10 cellular contexts compared by ENCODE assay signal in the genomic region with DNA sequence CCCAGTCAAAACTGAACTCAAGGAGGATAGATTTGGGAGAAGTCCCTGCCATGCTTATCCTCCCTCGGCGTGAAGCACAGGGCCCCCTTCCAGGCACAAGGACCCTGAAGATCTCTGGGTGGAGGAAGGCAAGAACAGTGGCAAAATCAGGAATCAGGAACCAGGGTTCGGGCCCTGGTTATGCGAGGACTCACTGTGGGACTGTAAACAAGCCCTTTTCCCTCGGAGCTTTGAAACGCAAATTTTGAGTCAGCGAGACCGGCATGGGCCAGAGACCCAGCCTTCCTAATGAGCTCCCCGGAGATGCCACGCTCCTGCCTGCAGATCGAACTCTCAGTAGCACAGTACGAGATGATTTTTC.
DNase-seq lines count a peak whose midpoint lies in the region; ATAC-seq, FAIRE-seq and TF ChIP-seq lines count a peak whose summit lies in the region.
"Had no signal": no experiment of that assay in that cellular context is flagged by ENCODE, and none has a peak within 500 bp of the region (broad histone marks: within the 10 kb centered on the region; RNA-seq: fewer than 3 reads in every experiment).

No MANE protein-coding gene starts in this region.

- no peak for TF ChIP-seq POLR2A in H1 (IDR thresholded peaks at IDR 0.05; ENCODE audit: control extremely low read depth in 1 of 2, low read depth in 2 of 2, low read length in 2 of 2)

- peaks cover 8 to 30% (median 9%) of the 10 kb centered on the region in 4 donors for H3K4me1 Mint-ChIP-seq in CD4-positive, CD25-positive, alpha-beta regulatory T cell
- H3K4me1 Mint-ChIP-seq in IgD-negative memory B cell: peaks cover 34 to 57% (median 45%) of the 10 kb centered on the region in 3 donors

- H4K20me1 ChIP-seq in H1 (replicated peaks in 1 of 2; ENCODE audit: control insufficient read depth in 1 of 2, insufficient read depth in 2 of 2, low read length in 2 of 2): no peaks in the 10 kb centered on the region

- H2BK15ac ChIP-seq in H1 (ENCODE audit: low read length) (no peak overlapping the region), neuronal stem cell (ENCODE audit: low read length) (no peak overlapping the region)

- H3K9ac ChIP-seq in H1 (replicated peaks in 1 of 4; ENCODE audit: extremely low read depth in 1 of 4, low read depth in 3 of 4, low read length in 3 of 4) (no peak overlapping the region), neuronal stem cell (ENCODE audit: low read depth, low read length, poor library complexity) (no peak overlapping the region)

- no peaks in the 10 kb centered on the region for H3K9me3 ChIP-seq in CD4-positive, CD25-positive, alpha-beta regulatory T cell (ENCODE audit: control insufficient read depth in 2 of 2, low read length in 2 of 2)
- H3K9me3 ChIP-seq in H1 (ENCODE audit: insufficient read depth in 2 of 2, low read depth in 1 of 2, low read length in 1 of 2) (no peaks in the 10 kb centered on the region), neuronal stem cell (replicated peaks in 1 of 2; ENCODE audit: control insufficient read depth in 2 of 2, insufficient read depth in 1 of 2, low read depth in 1 of 2, low read length in 2 of 2) (peaks cover 0 to 10% of the 10 kb centered on the region in 2 donors), pancreas (no peaks in the 10 kb centered on the region)

- no peak for FAIRE-seq in H1 (lab: Jason Lieb, UNC)
- FAIRE-seq in pancreas (lab: Jason Lieb, UNC): no peak

- intact Hi-C loops in pancreas (cut with DNase I): no loop called here

- TF ChIP-seq CTCF in H1 (IDR thresholded peaks at IDR 0.05; ENCODE audit: control extremely low read depth in 1 of 3, insufficient read depth in 1 of 3, low read depth in 1 of 3, low read length in 3 of 3) (no peak), brain microvascular endothelial cell (IDR thresholded peaks at IDR 0.05; ENCODE audit: low read depth, low read length, missing control alignments) (no peak), pancreas (IDR thresholded peaks at IDR 0.05) (no peak)

- CTCF ChIA-PET in H1 (lab: Charles Lee; ENCODE audit: partially characterized antibody): interaction anchor here (0.8 to 3.5 kb wide), 10 partner anchors 9 to 149 kb away, joined by 3 to 14 read pairs (median 6); no protein-coding TSS in a partner anchor

- no peak overlapping the region for H2BK120ac ChIP-seq in H1 (replicated peaks; ENCODE audit: low read depth, low read length)
- H2BK120ac ChIP-seq in neuronal stem cell (ENCODE audit: low read depth, low read length): no peak overlapping the region

- no peaks in the 10 kb centered on the region for H3K79me2 ChIP-seq in H1 (ENCODE audit: control insufficient read depth in 1 of 2, insufficient read depth in 2 of 2, low read length in 2 of 2)

- H3K27me3 Mint-ChIP-seq in CD4-positive, CD25-positive, alpha-beta regulatory T cell: peaks cover 16% of the 10 kb centered on the region
- H3K27me3 Mint-ChIP-seq in IgD-negative memory B cell: no peaks in the 10 kb centered on the region

- H3K23ac ChIP-seq in H1 (ENCODE audit: insufficient read length) (no peak overlapping the region), neuronal stem cell (ENCODE audit: low read depth, low read length, poor library complexity) (no peak overlapping the region)

- H4K91ac ChIP-seq in H1 (replicated peaks; ENCODE audit: insufficient read length, low read length): no peak overlapping the region
- no peak overlapping the region for H4K91ac ChIP-seq in neuronal stem cell (ENCODE audit: low read depth, low read length, poor library complexity)

- no peak for ATAC-seq in CD4-positive, CD25-positive, alpha-beta regulatory T cell (ENCODE audit: low read depth in 2 of 2)
- ATAC-seq in pancreas (no peak), GM19324 (IDR thresholded peaks at IDR 0.05; ENCODE audit: low FRiP score, unreplicated experiment) (no peak)

- H2AK5ac ChIP-seq in H1 (ENCODE audit: low read depth, low read length): no peak overlapping the region; the same call in 1 of the 2 replicates
- no peak overlapping the region for H2AK5ac ChIP-seq in neuronal stem cell (ENCODE audit: low read depth, low read length)

- H3K36me3 Mint-ChIP-seq in CD4-positive, CD25-positive, alpha-beta regulatory T cell: no peaks in the 10 kb centered on the region
- no peaks in the 10 kb centered on the region for H3K36me3 Mint-ChIP-seq in IgD-negative memory B cell

- H3K4me1 ChIP-seq in CD4-positive, CD25-positive, alpha-beta regulatory T cell (ENCODE audit: control insufficient read depth, insufficient read depth, low read length, poor library complexity, severe bottlenecking): peaks cover 16% of the 10 kb centered on the region
- H3K4me1 ChIP-seq in H1 (replicated peaks in 1 of 4; ENCODE audit: control insufficient read depth in 3 of 4, insufficient read depth in 4 of 4, low read length in 3 of 4) (peaks cover 13 to 39% (median 28%) of the 10 kb centered on the region in 4 experiments), neuronal stem cell (ENCODE audit: control insufficient read depth in 2 of 2, insufficient read depth in 1 of 2, low read depth in 1 of 2, low read length in 2 of 2) (peaks cover 22 to 27% of the 10 kb centered on the region in 2 donors), pancreas (no peaks in the 10 kb centered on the region)

- H3K9me3 Mint-ChIP-seq in CD4-positive, CD25-positive, alpha-beta regulatory T cell: no peaks in the 10 kb centered on the region
- no peaks in the 10 kb centered on the region for H3K9me3 Mint-ChIP-seq in IgD-negative memory B cell

- H4K5ac ChIP-seq in H1 (ENCODE audit: insufficient read length, low read depth, low read length): peak overlapping the region; percentile 7

- POLR2A ChIA-PET in H1 (lab: Charles Lee; ENCODE audit: partially characterized antibody): interaction anchor here (1.3 to 1.8 kb wide), 3 partner anchors 8 to 22 kb away, joined by 5 to 10 read pairs (median 6); no protein-coding TSS in a partner anchor

- H3K18ac ChIP-seq in H1 (ENCODE audit: extremely low read depth, low read length) (peak overlapping the region; percentile 81; the same call in 1 of the 2 replicates), neuronal stem cell (ENCODE audit: low read length) (peak overlapping the region; percentile 28)

- H2BK20ac ChIP-seq in H1 (ENCODE audit: low read length): no peak overlapping the region

- no peak overlapping the region for H2AFZ ChIP-seq in H1 (ENCODE audit: low read length)
- H2AFZ ChIP-seq in neuronal stem cell (ENCODE audit: low read length): no peak overlapping the region

- peaks cover 7% of the 10 kb centered on the region; the same call in 1 of the 2 replicates for H3K23me2 ChIP-seq in H1 (ENCODE audit: low read depth, low read length)

- peak overlapping the region; percentile 35; the same call in 1 of the 2 replicates for H2BK5ac ChIP-seq in H1 (ENCODE audit: low read depth, low read length)
- H2BK5ac ChIP-seq in neuronal stem cell (ENCODE audit: low read length): no peak overlapping the region

- in situ Hi-C loops in brain microvascular endothelial cell (cut with HindIII; ENCODE audit: low pct_ligation_motif_present, low sequenced_read_pairs): no loop called here

- H4K8ac ChIP-seq in H1 (ENCODE audit: extremely low read depth, insufficient read depth, low read length) (no peak overlapping the region), neuronal stem cell (ENCODE audit: low read depth, low read length) (no peak overlapping the region)

- WGBS in H1 (ENCODE audit: extremely low coverage in 1 of 2, insufficient coverage in 1 of 2, insufficient read length in 1 of 2, insufficient replicate concordance in 2 of 2, low coverage in 1 of 2, low lambda C conversion rate in 2 of 2, missing lambda C conversion rate in 1 of 2), 2 experiments: 27% methylated on average over 12 of the region's 12 CpGs; no CpG with 5 or more reads in 1 of the 2 experiments
- WGBS in neuronal stem cell (ENCODE audit: extremely low coverage in 2 of 2, insufficient read length in 2 of 2, insufficient replicate concordance in 1 of 2), 2 donors: no CpG with 5 or more reads among the region's 12 CpGs
- 93 to 96% methylated on average over 12 of the region's 12 CpGs for WGBS in pancreas, 2 donors

- H3K27ac ChIP-seq in CD4-positive, CD25-positive, alpha-beta regulatory T cell (ENCODE audit: insufficient read depth, low read length, poor library complexity, severe bottlenecking): no peak overlapping the region
- H3K27ac ChIP-seq in H1 (ENCODE audit: low read depth, low read length): no peak overlapping the region
- no peak overlapping the region for H3K27ac ChIP-seq in neuronal stem cell (replicated peaks; ENCODE audit: low read length)
- H3K27ac ChIP-seq in brain microvascular endothelial cell: no peak overlapping the region
- no peak overlapping the region for H3K27ac ChIP-seq in pancreas

- H3K79me1 ChIP-seq in H1 (ENCODE audit: low read depth, low read length) (no peaks in the 10 kb centered on the region), neuronal stem cell (ENCODE audit: low read depth, low read length) (no peaks in the 10 kb centered on the region)

- no peaks in the 10 kb centered on the region for H3K36me3 ChIP-seq in CD4-positive, CD25-positive, alpha-beta regulatory T cell (ENCODE audit: control insufficient read depth, insufficient read depth, low read length)
- H3K36me3 ChIP-seq in H1 (ENCODE audit: control insufficient read depth in 2 of 4, insufficient read depth in 4 of 4, low read length in 3 of 4): no peaks in the 10 kb centered on the region
- H3K36me3 ChIP-seq in neuronal stem cell (replicated peaks in 1 of 2; ENCODE audit: control insufficient read depth in 2 of 2, insufficient read depth in 2 of 2, low read length in 2 of 2): no peaks in the 10 kb centered on the region
- no peaks in the 10 kb centered on the region for H3K36me3 ChIP-seq in brain microvascular endothelial cell (replicated peaks)
- no peaks in the 10 kb centered on the region for H3K36me3 ChIP-seq in pancreas

- no peak overlapping the region for H3K4me3 ChIP-seq in CD4-positive, CD25-positive, alpha-beta regulatory T cell (ENCODE audit: low read depth, low read length)
- peak overlapping the region in 2 of 4 experiments; percentile 36 to 69; a peak in 5 of 8 replicates for H3K4me3 ChIP-seq in H1 (ENCODE audit: extremely low read depth in 1 of 4, insufficient read depth in 2 of 4, low read depth in 3 of 4, low read length in 4 of 4)
- no peak overlapping the region for H3K4me3 ChIP-seq in neuronal stem cell (ENCODE audit: low read length in 2 of 2)
- no peak overlapping the region for H3K4me3 ChIP-seq in brain microvascular endothelial cell (ENCODE audit: low read depth, low read length)
- no peak overlapping the region for H3K4me3 ChIP-seq in pancreas

- H2BK12ac ChIP-seq in H1 (ENCODE audit: low read depth, low read length) (no peak overlapping the region), neuronal stem cell (ENCODE audit: low read length) (no peak overlapping the region)

- peak overlapping the region; percentile 60 to 80 (median 74) for H3K4me3 Mint-ChIP-seq in CD4-positive, CD25-positive, alpha-beta regulatory T cell
- peak overlapping the region; percentile 14 to 94 (median 52) for H3K4me3 Mint-ChIP-seq in IgD-negative memory B cell

- no peak for TF ChIP-seq EP300 in H1 (IDR thresholded peaks at IDR 0.05; ENCODE audit: borderline replicate concordance in 1 of 2, low read depth in 2 of 2, low read length in 2 of 2)

- DNase-seq in CD4-positive, CD25-positive, alpha-beta regulatory T cell: no peak
- DNase-seq in H1 (ENCODE audit: low read depth in 1 of 2, low spot score in 2 of 2): no peak
- DNase-seq in neuronal stem cell (ENCODE audit: low spot score): no peak
- DNase-seq in brain microvascular endothelial cell: no peak
- DNase-seq in pancreas: no peak
- DNase-seq in RPMI8226: no peak
- DNase-seq: cerebellar nuclear complex, NCI-H187 treated with DMSO at 0.1 percent for 48 hours had no signal

- H3K27me3 ChIP-seq in CD4-positive, CD25-positive, alpha-beta regulatory T cell (ENCODE audit: control insufficient read depth, insufficient read depth, low read length): no peaks in the 10 kb centered on the region
- H3K27me3 ChIP-seq in H1 (replicated peaks in 1 of 4; ENCODE audit: control insufficient read depth in 3 of 4, extremely low read depth in 1 of 4, insufficient read depth in 3 of 4, low read length in 3 of 4) (peaks cover 0 to 8% (median 5%) of the 10 kb centered on the region in 4 experiments; a peak in 5 of 7 replicates), neuronal stem cell (ENCODE audit: control insufficient read depth in 3 of 3, insufficient read depth in 3 of 3, low read depth in 1 of 3, low read length in 3 of 3) (peaks cover 0 to 4% (median 0%) of the 10 kb centered on the region in 3 experiments), brain microvascular endothelial cell (replicated peaks) (no peaks in the 10 kb centered on the region), pancreas (no peaks in the 10 kb centered on the region)

- H3K4ac ChIP-seq in H1 (replicated peaks; ENCODE audit: insufficient read length, low read depth, low read length): no peak overlapping the region
- no peak overlapping the region for H3K4ac ChIP-seq in neuronal stem cell (ENCODE audit: low read length)

- H3K4me2 ChIP-seq in H1 (ENCODE audit: insufficient read depth in 1 of 2, low read depth in 2 of 2, low read length in 2 of 2) (peak overlapping the region; percentile 65 to 91), neuronal stem cell (ENCODE audit: insufficient read depth, low read length, poor library complexity, severe bottlenecking) (no peak overlapping the region)

- no peak for TF ChIP-seq RAD21 in H1 (IDR thresholded peaks at IDR 0.05 in 1 of 2, conservative IDR thresholded peaks at IDR 0.05 in 1 of 2; ENCODE audit: low read depth in 2 of 2, low read length in 2 of 2)

- no peak overlapping the region for H3K56ac ChIP-seq in H1 (replicated peaks; ENCODE audit: insufficient read length, low read depth, low read length)

- H3K14ac ChIP-seq in H1 (ENCODE audit: insufficient read length) (no peak overlapping the region), neuronal stem cell (ENCODE audit: low read length) (no peak overlapping the region)

- peak overlapping the region in 2 of 3 donors; percentile 65 to 67 for H3K27ac Mint-ChIP-seq in CD4-positive, CD25-positive, alpha-beta regulatory T cell
- peak overlapping the region in 2 of 3 donors; percentile 19 to 89 for H3K27ac Mint-ChIP-seq in IgD-negative memory B cell
